Comparison of ENCODE assay signal across 8 cellular contexts in genomic region chr3:57757642-57758297, GRCh38. TPM values are rescaled to one million over a fixed set of nuclear protein-coding genes. Genes with fewer than 3 reads are reported as not detected.
DNase-seq lines count a peak whose midpoint lies in the region; ATAC-seq, FAIRE-seq and TF ChIP-seq lines count a peak whose summit lies in the region.

No MANE protein-coding gene starts in this region.

- 35 to 56% methylated on average over 26 of the region's 26 CpGs for WGBS in lung, 2 donors

- in situ Hi-C loops in brain microvascular endothelial cell (cut with HindIII; ENCODE audit: low pct_ligation_motif_present, low sequenced_read_pairs), result no loop called here

- H3K9me3 ChIP-seq in BE2C, result no peaks in the 10 kb centered on the region
- no peaks in the 10 kb centered on the region for H3K9me3 ChIP-seq in lung (ENCODE audit: control insufficient read depth in 2 of 2, insufficient read depth in 1 of 2, low read length in 1 of 2)

- no peaks in the 10 kb centered on the region for H3K36me3 ChIP-seq in BE2C
- H3K36me3 ChIP-seq in brain microvascular endothelial cell (replicated peaks), result peaks cover 3% of the 10 kb centered on the region
- peaks cover 0 to under 1% of the 10 kb centered on the region in 2 donors for H3K36me3 ChIP-seq in lung (ENCODE audit: control insufficient read depth in 2 of 2, insufficient read depth in 2 of 2, low read length in 2 of 2)

- H3K4me3 ChIP-seq in BE2C (ENCODE audit: low read depth, low read length) (peak overlapping the region; percentile 76), brain microvascular endothelial cell (ENCODE audit: low read depth, low read length) (peak overlapping the region; percentile 87), lung (peak overlapping the region; percentile 88)

- DNase-seq in BE2C, result no peak
- DNase-seq in HT-29 (ENCODE audit: low spot score), result peak; percentile 48
- DNase-seq in brain microvascular endothelial cell, result no peak
- DNase-seq in lung (ENCODE audit: low spot score), result no peak
- DNase-seq in ureter (ENCODE audit: low spot score), result peak; percentile 44
- DNase-seq in LoVo (ENCODE audit: low spot score), result no peak
- no peak for DNase-seq in NOMO-1 treated with DMSO at 0.1 percent for 48 hours (lab: John Stamatoyannopoulos, UW; ENCODE audit: unreplicated experiment)
- DNase-seq in GM19239 (ENCODE audit: insufficient read length, low spot score), result no peak

- TF ChIP-seq CTCF in BE2C (IDR thresholded peaks at IDR 0.05; ENCODE audit: low read depth, low read length) (no peak), brain microvascular endothelial cell (IDR thresholded peaks at IDR 0.05; ENCODE audit: low read depth, low read length, missing control alignments) (no peak), lung (IDR thresholded peaks at IDR 0.05; ENCODE audit: control extremely low read depth, extremely low read depth) (no peak)

- H3K27ac ChIP-seq in brain microvascular endothelial cell, result no peak overlapping the region
- H3K27ac ChIP-seq in lung (ENCODE audit: low read depth in 1 of 2, low read length in 1 of 2), result no peak overlapping the region

- FAIRE-seq in GM19239 (lab: Jason Lieb, UNC), result no peak

- H3K4me1 ChIP-seq in BE2C (no peaks in the 10 kb centered on the region), lung (ENCODE audit: control insufficient read depth in 2 of 2, insufficient read depth in 2 of 2, low read length in 2 of 2) (peaks cover 10 to 11% of the 10 kb centered on the region in 2 donors)

- H3K27me3 ChIP-seq in BE2C (no peaks in the 10 kb centered on the region), brain microvascular endothelial cell (replicated peaks) (no peaks in the 10 kb centered on the region), lung (ENCODE audit: control insufficient read depth, insufficient read depth) (no peaks in the 10 kb centered on the region)

- ATAC-seq in lung (ENCODE audit: insufficient read depth, low FRiP score), result no peak

RNA-seq across cellular contexts. Expression of gene SLMAP, which starts 1.7 kb away (rescaled TPM):
- 11.4 TPM for polyA plus RNA-seq in BE2C (2012; ENCODE audit: insufficient read depth, insufficient read length, low read depth)
- total RNA-seq in HT-29 (2014; rRNA removed; shearing (Covaris generic)), result 51.7 and 57.2 TPM in 2 replicates
- 100 to 1,000 TPM in 1 of 2 donors, 10 to 100 TPM in 1; 72.4 to 118 TPM for total RNA-seq in lung
- 10 to 100 TPM; 11.4 to 22.0 TPM for polyA plus RNA-seq in lung
- total RNA-seq in ureter, result 159 TPM

Comparison
In these comparisons a context has a peak if more than half of its experiments do, and no peak if none do; other contexts are left out.
1. DNase-seq: peak in HT-29 (single experiment) and ureter (single experiment); none in BE2C (single experiment), brain microvascular endothelial cell (single experiment), lung (single experiment), LoVo (single experiment), NOMO-1 treated with DMSO at 0.1 percent for 48 hours (single experiment) and GM19239 (single experiment).
2. Peak in every context shown above with its lines, with median percentiles within 50 percentile points of each other: H3K4me3 ChIP-seq.